Comparison of ENCODE assay signal across 3 cellular contexts in genomic region chr1:221694109-221694508, GRCh38.
A peak's percentile ranks its signal among the peaks of the same experiment; 100 is the strongest.
TF ChIP-seq lines count a peak whose summit lies in the region.

No MANE protein-coding gene starts in this region.

TF ChIP-seq in GM12878, 131 proteins besides CTCF, POLR2A, EP300 and RAD21 (continues in another document):
- TF ChIP-seq PAX5 (IDR thresholded peaks at IDR 0.05; ENCODE audit: borderline replicate concordance, low read depth, low read length) (no peak), ZBTB40 (IDR thresholded peaks at IDR 0.05; ENCODE audit: borderline replicate concordance) (peak; percentile 73), PBX3 (IDR thresholded peaks at IDR 0.05; ENCODE audit: insufficient replicate concordance, low read depth, low read length) (no peak), ASH2L (IDR thresholded peaks at IDR 0.05; ENCODE audit: borderline replicate concordance, low read depth) (no peak), ZNF24 (IDR thresholded peaks at IDR 0.05) (no peak), PRDM15 (CRISPR knock-in tag; IDR thresholded peaks at IDR 0.05) (no peak)

TF ChIP-seq in K562, 482 proteins besides CTCF, POLR2A, EP300 and RAD21:
- TF ChIP-seq ZBTB40 (IDR thresholded peaks at IDR 0.05), result peak; percentile 84
- TF ChIP-seq ZBTB40 (CRISPR knock-in tag; IDR thresholded peaks at IDR 0.05), result peak; percentile 53; the same call in 1 of the 2 replicates
- TF ChIP-seq ZNF740 (CRISPR knock-in tag; IDR thresholded peaks at IDR 0.05), result no peak
- TF ChIP-seq ZNF740 (tag; IDR thresholded peaks at IDR 0.05), result no peak

TF ChIP-seq in GM23338, 12 proteins besides CTCF, POLR2A, EP300 and RAD21:
- TF ChIP-seq ZNF331 (CRISPR knock-in tag; IDR thresholded peaks at IDR 0.05; ENCODE audit: low read depth) (no peak), EZH2phosphoT487 (IDR thresholded peaks at IDR 0.05; ENCODE audit: unreplicated experiment) (no peak), CREB1 (CRISPR knock-in tag; IDR thresholded peaks at IDR 0.05; ENCODE audit: low read depth) (no peak), NANOG (IDR thresholded peaks at IDR 0.05; ENCODE audit: borderline replicate concordance) (no peak), STAT1 (IDR thresholded peaks at IDR 0.05; ENCODE audit: unreplicated experiment) (no peak)
